In the genomic region with DNA sequence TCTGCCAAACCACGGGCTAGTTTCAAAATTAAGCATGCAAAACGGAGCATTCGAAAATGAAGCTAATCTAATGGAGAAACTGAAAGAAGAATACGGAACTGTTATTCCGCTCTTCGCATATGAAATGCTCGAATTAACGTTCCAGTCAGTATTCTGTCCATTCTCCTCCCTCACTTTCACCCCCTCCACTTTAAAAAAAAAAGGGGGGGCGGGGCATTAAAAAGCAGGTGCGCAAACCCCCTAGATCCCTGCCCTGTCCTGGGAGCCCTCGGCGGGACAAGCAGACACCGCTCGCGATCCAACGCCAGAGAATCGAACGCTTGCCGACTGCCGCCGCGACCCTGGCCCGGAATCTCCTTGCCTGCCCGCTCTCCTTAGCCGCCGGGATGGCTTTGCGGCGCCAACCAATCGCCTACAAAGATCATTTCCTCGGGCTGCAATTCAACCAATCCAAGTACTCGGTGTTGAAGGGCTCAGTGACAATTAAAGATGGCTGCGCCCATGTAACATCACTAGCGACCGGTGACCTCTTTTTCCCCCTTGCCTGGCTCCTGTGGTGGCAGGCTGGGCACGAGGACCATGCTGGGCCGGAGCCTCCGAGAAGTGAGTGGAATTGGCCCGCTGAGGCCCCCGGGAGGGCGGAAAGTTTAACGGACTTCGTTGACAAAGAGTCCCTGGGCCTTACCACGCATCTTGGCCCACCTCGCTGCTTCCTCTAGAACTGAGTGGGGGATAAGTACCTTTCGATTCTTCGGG, we compare ENCODE assay signal across 1 cellular context.
TF ChIP-seq lines count a peak whose summit lies in the region.

TSS of gene QRSL1 (plus strand) at position 476 of the 756 bp plus-strand sequence. CDS start at position 580, 104 bp downstream.
TSS of gene RTN4IP1 (minus strand) at position 396 of the 756 bp plus-strand sequence. CDS start 477 bp downstream, outside the sequence.

TF ChIP-seq in K562, 482 proteins besides CTCF, POLR2A, EP300 and RAD21 (continued from another document and continues in another):
- peak; percentile 99 for TF ChIP-seq RBBP5 (IDR thresholded peaks at IDR 0.05; ENCODE audit: borderline replicate concordance, insufficient read depth, low read length, poor library complexity, severe bottlenecking)
- TF ChIP-seq PHF8 (IDR thresholded peaks at IDR 0.05; ENCODE audit: borderline replicate concordance, low read length), result peak; percentile 94
- no peak for TF ChIP-seq STAG1 (CRISPR knock-in tag; IDR thresholded peaks at IDR 0.05; ENCODE audit: borderline replicate concordance)
- TF ChIP-seq TBP (optimal IDR thresholded peaks at IDR 0.05; ENCODE audit: low read depth, low read length), result peak; percentile 80
- peak; percentile 30; the same call in 1 of the 2 replicates for TF ChIP-seq CTBP1 (IDR thresholded peaks at IDR 0.05; ENCODE audit: borderline replicate concordance)
- TF ChIP-seq SRSF1 (IDR thresholded peaks at IDR 0.05; ENCODE audit: low read depth, low read length), result no peak
- TF ChIP-seq TAF1 (IDR thresholded peaks at IDR 0.05; ENCODE audit: control insufficient read depth, extremely low read depth, insufficient read depth, low read length, severe bottlenecking), result peak; percentile 89
- TF ChIP-seq KDM2B (CRISPR knock-in tag; IDR thresholded peaks at IDR 0.05), result no peak
- TF ChIP-seq SNRNP70 (optimal IDR thresholded peaks at IDR 0.05; ENCODE audit: low read depth, low read length), result no peak
- TF ChIP-seq ZNF165 (CRISPR knock-in tag; IDR thresholded peaks at IDR 0.05; ENCODE audit: borderline replicate concordance), result no peak
- TF ChIP-seq NR2C2 (CRISPR knock-in tag; IDR thresholded peaks at IDR 0.05), result no peak
- TF ChIP-seq NR2C2 (tag; IDR thresholded peaks at IDR 0.05), result peak; percentile 59
- TF ChIP-seq MGA (IDR thresholded peaks at IDR 0.05), result no peak
- no peak for TF ChIP-seq ZNF766 (CRISPR knock-in tag; conservative IDR thresholded peaks at IDR 0.05)
- TF ChIP-seq STAT5B (CRISPR knock-in tag; IDR thresholded peaks at IDR 0.05), result no peak
- TF ChIP-seq, protein P1, sequence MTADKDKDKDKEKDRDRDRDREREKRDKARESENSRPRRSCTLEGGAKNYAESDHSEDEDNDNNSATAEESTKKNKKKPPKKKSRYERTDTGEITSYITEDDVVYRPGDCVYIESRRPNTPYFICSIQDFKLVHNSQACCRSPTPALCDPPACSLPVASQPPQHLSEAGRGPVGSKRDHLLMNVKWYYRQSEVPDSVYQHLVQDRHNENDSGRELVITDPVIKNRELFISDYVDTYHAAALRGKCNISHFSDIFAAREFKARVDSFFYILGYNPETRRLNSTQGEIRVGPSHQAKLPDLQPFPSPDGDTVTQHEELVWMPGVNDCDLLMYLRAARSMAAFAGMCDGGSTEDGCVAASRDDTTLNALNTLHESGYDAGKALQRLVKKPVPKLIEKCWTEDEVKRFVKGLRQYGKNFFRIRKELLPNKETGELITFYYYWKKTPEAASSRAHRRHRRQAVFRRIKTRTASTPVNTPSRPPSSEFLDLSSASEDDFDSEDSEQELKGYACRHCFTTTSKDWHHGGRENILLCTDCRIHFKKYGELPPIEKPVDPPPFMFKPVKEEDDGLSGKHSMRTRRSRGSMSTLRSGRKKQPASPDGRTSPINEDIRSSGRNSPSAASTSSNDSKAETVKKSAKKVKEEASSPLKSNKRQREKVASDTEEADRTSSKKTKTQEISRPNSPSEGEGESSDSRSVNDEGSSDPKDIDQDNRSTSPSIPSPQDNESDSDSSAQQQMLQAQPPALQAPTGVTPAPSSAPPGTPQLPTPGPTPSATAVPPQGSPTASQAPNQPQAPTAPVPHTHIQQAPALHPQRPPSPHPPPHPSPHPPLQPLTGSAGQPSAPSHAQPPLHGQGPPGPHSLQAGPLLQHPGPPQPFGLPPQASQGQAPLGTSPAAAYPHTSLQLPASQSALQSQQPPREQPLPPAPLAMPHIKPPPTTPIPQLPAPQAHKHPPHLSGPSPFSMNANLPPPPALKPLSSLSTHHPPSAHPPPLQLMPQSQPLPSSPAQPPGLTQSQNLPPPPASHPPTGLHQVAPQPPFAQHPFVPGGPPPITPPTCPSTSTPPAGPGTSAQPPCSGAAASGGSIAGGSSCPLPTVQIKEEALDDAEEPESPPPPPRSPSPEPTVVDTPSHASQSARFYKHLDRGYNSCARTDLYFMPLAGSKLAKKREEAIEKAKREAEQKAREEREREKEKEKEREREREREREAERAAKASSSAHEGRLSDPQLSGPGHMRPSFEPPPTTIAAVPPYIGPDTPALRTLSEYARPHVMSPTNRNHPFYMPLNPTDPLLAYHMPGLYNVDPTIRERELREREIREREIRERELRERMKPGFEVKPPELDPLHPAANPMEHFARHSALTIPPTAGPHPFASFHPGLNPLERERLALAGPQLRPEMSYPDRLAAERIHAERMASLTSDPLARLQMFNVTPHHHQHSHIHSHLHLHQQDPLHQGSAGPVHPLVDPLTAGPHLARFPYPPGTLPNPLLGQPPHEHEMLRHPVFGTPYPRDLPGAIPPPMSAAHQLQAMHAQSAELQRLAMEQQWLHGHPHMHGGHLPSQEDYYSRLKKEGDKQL (CRISPR knock-in tag; IDR thresholded peaks at IDR 0.05; ENCODE audit: borderline replicate concordance), result no peak
- TF ChIP-seq, protein P2, sequence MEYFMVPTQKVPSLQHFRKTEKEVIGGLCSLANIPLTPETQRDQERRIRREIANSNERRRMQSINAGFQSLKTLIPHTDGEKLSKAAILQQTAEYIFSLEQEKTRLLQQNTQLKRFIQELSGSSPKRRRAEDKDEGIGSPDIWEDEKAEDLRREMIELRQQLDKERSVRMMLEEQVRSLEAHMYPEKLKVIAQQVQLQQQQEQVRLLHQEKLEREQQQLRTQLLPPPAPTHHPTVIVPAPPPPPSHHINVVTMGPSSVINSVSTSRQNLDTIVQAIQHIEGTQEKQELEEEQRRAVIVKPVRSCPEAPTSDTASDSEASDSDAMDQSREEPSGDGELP (CRISPR knock-in tag; IDR thresholded peaks at IDR 0.05; ENCODE audit: borderline replicate concordance), result peak; percentile 48
- no peak for TF ChIP-seq ZBTB11 (CRISPR knock-in tag; IDR thresholded peaks at IDR 0.05)
- no peak for TF ChIP-seq KDM4B (IDR thresholded peaks at IDR 0.05; ENCODE audit: borderline replicate concordance in 2 of 2, low read depth in 1 of 2)
- peak; percentile 84 for TF ChIP-seq RBFOX2 (IDR thresholded peaks at IDR 0.05; ENCODE audit: low read depth, low read length)
- no peak for TF ChIP-seq BRF1 (IDR thresholded peaks at IDR 0.05; ENCODE audit: borderline replicate concordance, extremely low read depth, insufficient read length)
- TF ChIP-seq THRA (IDR thresholded peaks at IDR 0.05), result no peak
- TF ChIP-seq HDGF (IDR thresholded peaks at IDR 0.05), result no peak
